ENCODE assay signal across 3 cellular contexts in the genomic region with DNA sequence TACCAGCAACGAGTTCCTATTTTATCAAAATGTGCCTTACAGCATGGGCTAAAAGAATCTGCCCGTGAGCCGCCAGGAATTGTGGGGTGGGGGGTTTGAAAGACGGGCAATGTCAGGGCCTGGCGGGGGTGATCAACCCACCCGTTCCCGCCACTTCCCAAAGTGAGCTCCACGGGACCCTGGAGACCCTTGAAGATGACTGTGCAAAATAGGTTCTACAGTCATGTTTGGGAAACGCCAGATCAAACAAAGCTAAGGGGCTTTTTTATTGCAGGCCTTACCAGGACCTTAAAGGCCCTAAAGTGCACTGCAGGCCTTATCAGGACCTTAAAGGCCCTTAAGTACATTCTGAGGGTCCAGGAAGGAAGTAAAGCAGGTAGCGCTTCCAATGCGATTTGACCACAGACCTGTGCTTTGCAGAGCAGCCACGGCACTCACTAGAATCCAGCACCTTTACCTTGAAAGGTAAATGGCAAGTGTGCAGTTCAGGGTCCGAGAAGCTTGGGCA.
A peak's percentile ranks its signal among the peaks of the same experiment; 100 is the strongest.
TF ChIP-seq lines count a peak whose summit lies in the region.

No MANE protein-coding gene starts in this region.

TF ChIP-seq in HepG2, 621 proteins besides CTCF, POLR2A, EP300 and RAD21:
- no peak for TF ChIP-seq ZNF878 (CRISPR knock-in tag; IDR thresholded peaks at IDR 0.05)
- TF ChIP-seq NFE2L2 (IDR thresholded peaks at IDR 0.05; ENCODE audit: low read length): peak; percentile 56

TF ChIP-seq in IMR-90, 13 proteins besides CTCF, POLR2A, EP300 and RAD21:
- TF ChIP-seq NFE2L2 (IDR thresholded peaks at IDR 0.05; ENCODE audit: low read depth, low read length): 0 out of 2 replicates have a peak, but pooled peaks have one; percentile 31
- no peak for TF ChIP-seq BHLHE40 (IDR thresholded peaks at IDR 0.05; ENCODE audit: low read depth, low read length)

TF ChIP-seq in HEK293T, 16 proteins besides CTCF, POLR2A, EP300 and RAD21:
- TF ChIP-seq, protein P1, sequence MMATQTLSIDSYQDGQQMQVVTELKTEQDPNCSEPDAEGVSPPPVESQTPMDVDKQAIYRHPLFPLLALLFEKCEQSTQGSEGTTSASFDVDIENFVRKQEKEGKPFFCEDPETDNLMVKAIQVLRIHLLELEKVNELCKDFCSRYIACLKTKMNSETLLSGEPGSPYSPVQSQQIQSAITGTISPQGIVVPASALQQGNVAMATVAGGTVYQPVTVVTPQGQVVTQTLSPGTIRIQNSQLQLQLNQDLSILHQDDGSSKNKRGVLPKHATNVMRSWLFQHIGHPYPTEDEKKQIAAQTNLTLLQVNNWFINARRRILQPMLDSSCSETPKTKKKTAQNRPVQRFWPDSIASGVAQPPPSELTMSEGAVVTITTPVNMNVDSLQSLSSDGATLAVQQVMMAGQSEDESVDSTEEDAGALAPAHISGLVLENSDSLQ (IDR thresholded peaks at IDR 0.05): no peak
- no peak for TF ChIP-seq SUZ12 (IDR thresholded peaks at IDR 0.05)
- TF ChIP-seq CTBP1 (IDR thresholded peaks at IDR 0.05; ENCODE audit: borderline replicate concordance): no peak
- no peak for TF ChIP-seq L3MBTL2 (conservative IDR thresholded peaks at IDR 0.05)
- no peak for TF ChIP-seq ARNT (IDR thresholded peaks at IDR 0.05)
- no peak for TF ChIP-seq SP1 (IDR thresholded peaks at IDR 0.05)
- TF ChIP-seq FOXK2 (IDR thresholded peaks at IDR 0.05): no peak
- no peak for TF ChIP-seq FOXM1 (IDR thresholded peaks at IDR 0.05; ENCODE audit: borderline replicate concordance)
- TF ChIP-seq LEF1 (IDR thresholded peaks at IDR 0.05; ENCODE audit: borderline replicate concordance): no peak
- TF ChIP-seq BHLHE40 (IDR thresholded peaks at IDR 0.05; ENCODE audit: borderline replicate concordance): no peak
- TF ChIP-seq ELF4 (IDR thresholded peaks at IDR 0.05): no peak
TF ChIP-seq in HEK293T: peak in this region for 0.
